20 cellular contexts compared by ENCODE assay signal in the genomic region with DNA sequence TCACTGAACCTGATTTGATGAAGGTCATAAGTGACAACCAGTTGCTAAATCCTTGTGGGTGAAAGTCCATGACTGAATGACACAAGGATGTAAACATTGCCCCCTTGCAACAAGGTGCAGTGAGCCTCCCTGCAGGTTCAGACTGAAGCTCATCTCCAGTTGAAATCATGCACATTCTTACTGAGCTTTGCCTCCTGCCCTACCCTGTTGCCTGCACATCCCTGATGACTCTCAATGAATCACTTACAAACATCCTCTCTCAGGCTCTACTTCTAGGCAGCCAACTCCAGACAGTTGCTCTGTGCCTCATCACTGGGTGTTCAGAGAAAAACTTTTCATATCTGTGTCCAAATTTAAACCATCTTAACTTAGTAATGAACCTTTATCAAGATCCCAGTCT. TPM values are rescaled to one million over a fixed set of nuclear protein-coding genes. Genes with fewer than 3 reads are reported as not detected.
A peak's percentile ranks its signal among the peaks of the same experiment; 100 is the strongest.
DNase-seq lines count a peak whose midpoint lies in the region; ATAC-seq, FAIRE-seq and TF ChIP-seq lines count a peak whose summit lies in the region.
"Had no signal": no experiment of that assay in that cellular context is flagged by ENCODE, and none has a peak within 500 bp of the region (broad histone marks: within the 10 kb centered on the region; RNA-seq: fewer than 3 reads in every experiment).

No MANE protein-coding gene starts in this region.

- H3K9me3 ChIP-seq in Karpas-422 (ENCODE audit: low read length) (no peaks in the 10 kb centered on the region), heart right ventricle (no peaks in the 10 kb centered on the region)
- H3K9me3 ChIP-seq: heart left ventricle, uterus had no signal

- DNase-seq in AG10803 (ENCODE audit: low read depth) (peak; percentile 22), HT1080 (ENCODE audit: low read depth) (peak; percentile 89), bronchial epithelial cell (ENCODE audit: low read depth) (peak; percentile 90), kidney glomerular epithelial cell (lab: John Stamatoyannopoulos, UW) (peak; percentile 16), NCI-H2171 (lab: John Stamatoyannopoulos, UW) (no peak), T-helper 2 cell (no peak), Karpas-422 (no peak), heart right ventricle (no peak)
- DNase-seq: activated CD4-positive, alpha-beta T cell treated with anti-CD3 and anti-CD28 coated beads, Interleukin-2, amount 10 ng/mL, durations not matched to agents 24 days and 14 days; activated CD8-positive, alpha-beta memory T cell treated with anti-CD3 and anti-CD28 coated beads, Interleukin-2, amount 50 U/mL, for 48 hours; activated gamma-delta T cell treated with Interleukin-2 at 50 U/mL for 16 hours; cortex of kidney; heart left ventricle; kidney; NCI-H2171 treated with DMSO at 0.1 percent for 48 hours; NCI-H774; uterus had no signal

- H3K4me1 ChIP-seq in Karpas-422 (ENCODE audit: low read length): no peaks in the 10 kb centered on the region
- H3K4me1 ChIP-seq in heart right ventricle: peaks cover 0 to 7% (median 0%) of the 10 kb centered on the region in 9 donors
- H3K4me1 ChIP-seq: uterus had no signal

- H3K9me2 ChIP-seq in Karpas-422 (replicated peaks; ENCODE audit: insufficient read depth, low read length): 0 out of 2 replicates have a peak, but pooled peaks cover 3% of the 10 kb centered on the region

- H3K79me2 ChIP-seq in Karpas-422 (ENCODE audit: low read length): no peaks in the 10 kb centered on the region

- no peak overlapping the region for H3K27ac ChIP-seq in Karpas-422 (ENCODE audit: low read length)
- no peak overlapping the region for H3K27ac ChIP-seq in heart right ventricle
- H3K27ac ChIP-seq: heart left ventricle, uterus had no signal

- no peaks in the 10 kb centered on the region for H3K27me3 ChIP-seq in bronchial epithelial cell (ENCODE audit: control insufficient read depth, insufficient read depth, low read length)
- H3K27me3 ChIP-seq in Karpas-422 (ENCODE audit: low read length): no peaks in the 10 kb centered on the region
- no peaks in the 10 kb centered on the region for H3K27me3 ChIP-seq in heart right ventricle
- H3K27me3 ChIP-seq: uterus had no signal

- H3K9ac ChIP-seq in Karpas-422 (ENCODE audit: low read length): no peak overlapping the region

- ATAC-seq in heart right ventricle: no peak
- ATAC-seq: GM12878, heart left ventricle, K562 had no signal

- H3K36me3 ChIP-seq in bronchial epithelial cell (ENCODE audit: control insufficient read depth, insufficient read depth, low read length) (no peaks in the 10 kb centered on the region), Karpas-422 (ENCODE audit: insufficient read depth, low read length) (no peaks in the 10 kb centered on the region), heart right ventricle (no peaks in the 10 kb centered on the region)
- H3K36me3 ChIP-seq: heart left ventricle, uterus had no signal

- H2AFZ ChIP-seq in Karpas-422 (ENCODE audit: low read length): no peak overlapping the region

- H3K4me3 ChIP-seq in AG10803 (ENCODE audit: low read length) (no peak overlapping the region), bronchial epithelial cell (ENCODE audit: low read depth, low read length) (no peak overlapping the region), Karpas-422 (ENCODE audit: low read length) (no peak overlapping the region), heart right ventricle (no peak overlapping the region)
- H3K4me3 ChIP-seq: GM12878, heart left ventricle, K562, uterus had no signal

- no peak overlapping the region for H3K4me2 ChIP-seq in Karpas-422 (ENCODE audit: low read depth, low read length, poor library complexity, severe bottlenecking)

- FAIRE-seq in bronchial epithelial cell (lab: Jason Lieb, UNC): peak; percentile 62
- FAIRE-seq: GM12878, K562, kidney, TTC549 had no signal

- TF ChIP-seq CTCF in AG10803 (conservative IDR thresholded peaks at IDR 0.05; ENCODE audit: low read length): no peak
- TF ChIP-seq CTCF in bronchial epithelial cell (IDR thresholded peaks at IDR 0.05; ENCODE audit: insufficient read depth, low read length, severe bottlenecking): no peak
- TF ChIP-seq CTCF in heart right ventricle (IDR thresholded peaks at IDR 0.05): no peak

- intact Hi-C loops in heart right ventricle (cut with DNase I): loop anchor here in 2 of 10 donors (10.0 kb wide), 2 partner anchors 76 to 304 kb away; partner anchors contain the start of gene EFNB2 (in 1 of the 2)

- H4K20me1 ChIP-seq in Karpas-422 (ENCODE audit: insufficient read depth, low read depth, low read length): no peaks in the 10 kb centered on the region

RNA-seq across cellular contexts. Expression of gene ARGLU1, which starts 42.6 kb away (rescaled TPM):
- 34.1 and 35.7 TPM in 2 replicates for total RNA-seq in HT1080 (2014; rRNA removed; shearing (Covaris generic))
- 27.0 and 37.5 TPM in 2 replicates for polyA plus RNA-seq in HT1080 (2015; cell fraction: cytosol; rRNA removed)
- polyA plus RNA-seq in HT1080 (2015; cell fraction: nucleus; rRNA removed): 532 and 560 TPM in 2 replicates
- total RNA-seq in bronchial epithelial cell (31.9 and 48.4 TPM in 2 replicates), heart right ventricle (10 to 100 TPM; 19.1 to 42.2 (median 29.6) TPM)
- total RNA-seq in Karpas-422 (2014; rRNA removed; shearing (Covaris generic); ENCODE audit: low replicate concordance): 106 and 147 TPM in 2 replicates
- polyA plus RNA-seq in heart right ventricle: 100 to 1,000 TPM in 1 of 2 donors, 10 to 100 TPM in 1; 28.3 to 148 TPM

Comparison
In these comparisons a context has a peak if more than half of its experiments do, and no peak if none do; other contexts are left out.
1. DNase-seq: peak in AG10803 (single experiment), HT1080 (single experiment), bronchial epithelial cell (single experiment) and kidney glomerular epithelial cell (single experiment); none in NCI-H2171 (single experiment), T-helper 2 cell (0 of 5), Karpas-422 (single experiment) and heart right ventricle (0 of 2).